In genomic region chr5:40502045-40502444, GRCh38 we compare ENCODE assay signal across 15 cellular contexts.
DNase-seq lines count a peak whose midpoint lies in the region; ATAC-seq, FAIRE-seq and TF ChIP-seq lines count a peak whose summit lies in the region.
"Had no signal": no experiment of that assay in that cellular context is flagged by ENCODE, and none has a peak within 500 bp of the region (broad histone marks: within the 10 kb centered on the region; RNA-seq: fewer than 3 reads in every experiment).

No MANE protein-coding gene starts in this region.

- TF ChIP-seq POLR2A in GM12891 (IDR thresholded peaks at IDR 0.05; ENCODE audit: low read depth, low read length) (no peak), gastrocnemius medialis (IDR thresholded peaks at IDR 0.05) (no peak)

- no peak overlapping the region for H3K4me2 ChIP-seq in trophoblast cell (ENCODE audit: low read length)
- H3K4me2 ChIP-seq: KMS-11 had no signal

- ATAC-seq in lower lobe of right lung, result no peak
- no peak for ATAC-seq in gastrocnemius medialis
- ATAC-seq in HG02571 (IDR thresholded peaks at IDR 0.05; ENCODE audit: unreplicated experiment), result no peak
- ATAC-seq: HCT116 had no signal

- no peaks in the 10 kb centered on the region for H3K79me1 ChIP-seq in trophoblast cell (ENCODE audit: low read length)

- peaks cover 7% of the 10 kb centered on the region for H3K4me1 ChIP-seq in lower lobe of right lung
- H3K4me1 ChIP-seq in trophoblast cell (ENCODE audit: control insufficient read depth in 1 of 2, insufficient read depth in 2 of 2, low read length in 2 of 2), result no peaks in the 10 kb centered on the region
- H3K4me1 ChIP-seq in gastrocnemius medialis, result no peaks in the 10 kb centered on the region

- H2AFZ ChIP-seq in trophoblast cell (ENCODE audit: insufficient read depth, low read length, poor library complexity), result no peak overlapping the region

- H2BK5ac ChIP-seq in trophoblast cell (ENCODE audit: low read depth, low read length, poor library complexity), result no peak overlapping the region

- no peak overlapping the region for H3K4ac ChIP-seq in trophoblast cell (ENCODE audit: low read depth, low read length)

- in situ Hi-C loops in gastrocnemius medialis (cut with MboI; ENCODE audit: low sequenced_read_pairs in 4 of 4), result no loop called here

- H3K14ac ChIP-seq in trophoblast cell (ENCODE audit: low read length), result no peak overlapping the region

- no peak overlapping the region for H3K23ac ChIP-seq in trophoblast cell (ENCODE audit: low read length)

- H3K9me3 ChIP-seq in lower lobe of right lung (no peaks in the 10 kb centered on the region), trophoblast cell (ENCODE audit: insufficient read depth, low read depth, low read length) (no peaks in the 10 kb centered on the region), gastrocnemius medialis (no peaks in the 10 kb centered on the region)

- no peak overlapping the region for H2BK120ac ChIP-seq in trophoblast cell (ENCODE audit: insufficient read depth, low read length, poor library complexity)

- H3K27me3 ChIP-seq in lower lobe of right lung (ENCODE audit: low read depth) (no peaks in the 10 kb centered on the region), trophoblast cell (ENCODE audit: insufficient read depth, low read length) (no peaks in the 10 kb centered on the region), gastrocnemius medialis (no peaks in the 10 kb centered on the region)

- H3K36me3 ChIP-seq in lower lobe of right lung, result no peaks in the 10 kb centered on the region
- H3K36me3 ChIP-seq in trophoblast cell (ENCODE audit: control insufficient read depth in 1 of 2, insufficient read depth in 2 of 2, low read length in 2 of 2), result no peaks in the 10 kb centered on the region
- no peaks in the 10 kb centered on the region for H3K36me3 ChIP-seq in gastrocnemius medialis

- H3K4me3 ChIP-seq in lower lobe of right lung, result no peak overlapping the region
- no peak overlapping the region for H3K4me3 ChIP-seq in trophoblast cell (ENCODE audit: low read depth, low read length)
- H3K4me3 ChIP-seq in gastrocnemius medialis, result no peak overlapping the region

- TF ChIP-seq CTCF in lower lobe of right lung (IDR thresholded peaks at IDR 0.05), result no peak
- no peak for TF ChIP-seq CTCF in gastrocnemius medialis (IDR thresholded peaks at IDR 0.05 in 4 of 5, conservative IDR thresholded peaks at IDR 0.05 in 1 of 5)

- no peak overlapping the region for H3K9ac ChIP-seq in trophoblast cell (ENCODE audit: low read length)
- H3K9ac ChIP-seq: KMS-11 had no signal

- H4K8ac ChIP-seq in trophoblast cell (ENCODE audit: low read depth, low read length), result no peak overlapping the region

- H4K91ac ChIP-seq in trophoblast cell (ENCODE audit: low read depth, low read length), result no peak overlapping the region

- H2AK5ac ChIP-seq in trophoblast cell (ENCODE audit: low read length), result no peak overlapping the region

- intact Hi-C loops in lower lobe of right lung (cut with DNase I) (no loop called here), gastrocnemius medialis (cut with DNase I; ENCODE audit: low total_unique reads) (no loop called here)

- H3K18ac ChIP-seq in trophoblast cell (ENCODE audit: low read length), result no peak overlapping the region

- H2BK12ac ChIP-seq in trophoblast cell (ENCODE audit: low read length), result no peak overlapping the region

- peak; percentile 20 for FAIRE-seq in GM12891 (lab: Jason Lieb, UNC)
- peak; percentile 48 for FAIRE-seq in HTR-8/SVneo (lab: Jason Lieb, UNC)

- H3K79me2 ChIP-seq in trophoblast cell (ENCODE audit: control insufficient read depth, insufficient read depth, low read length, poor library complexity), result no peaks in the 10 kb centered on the region

- no CpG with 5 or more reads among the region's 3 CpGs for WGBS in trophoblast cell (ENCODE audit: extremely low coverage, insufficient coverage, insufficient read length)

- no peak overlapping the region for H4K12ac ChIP-seq in trophoblast cell (ENCODE audit: low read depth, low read length)

- no peak for DNase-seq in GM12891 (ENCODE audit: insufficient read length, low spot score)
- no peak for DNase-seq in HTR-8/SVneo (ENCODE audit: insufficient read length, low spot score)
- DNase-seq in lower lobe of right lung, result no peak
- DNase-seq in trophoblast cell, result no peak
- DNase-seq in gastrocnemius medialis, result no peak
- no peak for DNase-seq in GOT3 (lab: John Stamatoyannopoulos, UW)
- DNase-seq: CD4-positive, alpha-beta memory T cell; DMS153; DMS79; GDM1; H7; HFFc6 had no signal

- H3K27ac ChIP-seq in lower lobe of right lung (peak overlapping the region; percentile 46), trophoblast cell (ENCODE audit: low read depth, low read length) (no peak overlapping the region), gastrocnemius medialis (no peak overlapping the region)
- H3K27ac ChIP-seq: KMS-11 had no signal

TF ChIP-seq in GM12891, 5 proteins besides CTCF, POLR2A, EP300 and RAD21:
- TF ChIP-seq SPI1 (IDR thresholded peaks at IDR 0.05; ENCODE audit: low read depth, low read length), result no peak
- TF ChIP-seq PAX5 (IDR thresholded peaks at IDR 0.05; ENCODE audit: insufficient read depth, low read length, severe bottlenecking), result no peak
- TF ChIP-seq POLR2AphosphoS5 (IDR thresholded peaks at IDR 0.05; ENCODE audit: low read depth, low read length), result no peak
- no peak for TF ChIP-seq POU2F2 (IDR thresholded peaks at IDR 0.05; ENCODE audit: low read depth, low read length)
